10 cellular contexts compared by ENCODE assay signal in the genomic region with DNA sequence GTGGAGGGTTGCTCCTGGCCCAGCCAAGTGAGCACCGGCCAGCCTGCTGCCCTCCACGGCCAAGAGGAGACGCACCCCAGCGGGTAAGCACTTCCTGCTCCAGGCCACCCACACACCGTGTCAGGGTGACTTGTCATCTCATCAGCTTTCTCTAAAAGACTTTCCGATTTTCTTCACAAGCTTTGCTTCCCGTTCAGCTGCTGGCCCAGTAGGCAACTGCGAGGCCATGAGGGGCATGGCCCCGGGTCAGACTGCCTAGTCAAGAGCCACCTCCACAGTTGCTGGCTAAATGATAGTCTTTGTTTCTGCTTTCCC.
A peak's percentile ranks its signal among the peaks of the same experiment; 100 is the strongest.
DNase-seq lines count a peak whose midpoint lies in the region; ATAC-seq and TF ChIP-seq lines count a peak whose summit lies in the region.
"Had no signal": no experiment of that assay in that cellular context is flagged by ENCODE, and none has a peak within 500 bp of the region (broad histone marks: within the 10 kb centered on the region; RNA-seq: fewer than 3 reads in every experiment).

No MANE protein-coding gene starts in this region.

- POLR2A ChIA-PET in GM10248 (lab: Yijun Ruan, JAX): interaction anchor here (0.6 kb wide), 1 partner anchor 31 kb away, joined by 3 read pairs; no protein-coding TSS in a partner anchor

- DNase-seq in GM10248 (ENCODE audit: extremely low spot score) (peak; percentile 77), NCI-H510A treated with DMSO at 0.1 percent for 48 hours (lab: John Stamatoyannopoulos, UW) (no peak), nucleus accumbens (lab: John Stamatoyannopoulos, UW) (no peak), NCI-H524 treated with DMSO at 0.1 percent for 48 hours (lab: John Stamatoyannopoulos, UW) (no peak)
- DNase-seq in activated T-helper 9 cell treated with anti-CD3 and anti-CD28 coated beads, Interleukin-2, amount 50 U/mL, for 16 hours (ENCODE audit: low read depth): peak; percentile 48
- peak in 2 of 3 donors; percentile 37 to 58 for DNase-seq in stimulated activated CD4-positive, alpha-beta T cell treated with anti-CD3 and anti-CD28 coated beads, Interleukin-12 subunit alpha, Interleukin-12 subunit beta, amount 100 ng/mL, for 48 hours (ENCODE audit: low read depth in 2 of 3, low spot score in 1 of 3)
- DNase-seq: NCI-H1092 had no signal

- TF ChIP-seq CTCF in GM10248 (IDR thresholded peaks at IDR 0.05; ENCODE audit: control extremely low read depth, extremely low read depth, low read depth, missing control alignments): no peak

- ATAC-seq in HG02852 (IDR thresholded peaks at IDR 0.05; ENCODE audit: unreplicated experiment) (peak; percentile 42), GM21381 (IDR thresholded peaks at IDR 0.05; ENCODE audit: unreplicated experiment) (no peak)
- ATAC-seq: HCT116 had no signal

- CTCF ChIA-PET in GM10248 (lab: Yijun Ruan, JAX): interaction anchor here (0.8 to 2.8 kb wide), 11 partner anchors 8 to 56 kb away, joined by 3 to 13 read pairs (median 4); a partner anchor contains a TSS

Comparison
In these comparisons a context has a peak if more than half of its experiments do, and no peak if none do; other contexts are left out.
1. DNase-seq: peak in GM10248 (single experiment), activated T-helper 9 cell treated with anti-CD3 and anti-CD28 coated beads, Interleukin-2, amount 50 U/mL, for 16 hours (single experiment) and stimulated activated CD4-positive, alpha-beta T cell treated with anti-CD3 and anti-CD28 coated beads, Interleukin-12 subunit alpha, Interleukin-12 subunit beta, amount 100 ng/mL, for 48 hours (2 of 3); none in NCI-H510A treated with DMSO at 0.1 percent for 48 hours (single experiment), nucleus accumbens (0 of 56) and NCI-H524 treated with DMSO at 0.1 percent for 48 hours (single experiment).